Comparison of ENCODE assay signal across 8 cellular contexts in genomic region chr21:38661296-38662223, GRCh38.
DNase-seq lines count a peak whose midpoint lies in the region; ATAC-seq and TF ChIP-seq lines count a peak whose summit lies in the region.

No MANE protein-coding gene starts in this region.

- H3K36me3 ChIP-seq in left ventricle myocardium inferior (no peaks in the 10 kb centered on the region), HAP-1 (replicated peaks) (no peaks in the 10 kb centered on the region)

- no peak overlapping the region for H3K27ac Mint-ChIP-seq in T-helper 1 cell treated with Interleukin-12 subunit alpha and Interleukin-12 subunit beta and Interleukin-4 antibody, amounts not matched to agents 30 μg/mL and 1 μg/mL, for 36 hours
- no peak overlapping the region for H3K27ac Mint-ChIP-seq in activated T-cell treated with anti-CD3 and anti-CD28 coated beads, Interleukin-2, amount 50 U/mL, for 72 hours

- H3K4me1 Mint-ChIP-seq in T-helper 1 cell treated with Interleukin-12 subunit alpha and Interleukin-12 subunit beta and Interleukin-4 antibody, amounts not matched to agents 30 μg/mL and 1 μg/mL, for 36 hours (ENCODE audit: low read depth): peaks cover 4% of the 10 kb centered on the region
- H3K4me1 Mint-ChIP-seq in activated T-cell treated with anti-CD3 and anti-CD28 coated beads, Interleukin-2, amount 50 U/mL, for 72 hours (ENCODE audit: low read depth): peaks cover 11% of the 10 kb centered on the region

- peaks cover 17% of the 10 kb centered on the region for H3K4me1 ChIP-seq in left ventricle myocardium inferior
- H3K4me1 ChIP-seq in HAP-1: no peaks in the 10 kb centered on the region

- intact Hi-C loops in left ventricle myocardium inferior (cut with micrococcal nuclease) (no loop called here), sciatic nerve (cut with DNase I) (no loop called here)

- peak overlapping the region; percentile 37 for H3K4me3 Mint-ChIP-seq in T-helper 1 cell treated with Interleukin-12 subunit alpha and Interleukin-12 subunit beta and Interleukin-4 antibody, amounts not matched to agents 30 μg/mL and 1 μg/mL, for 36 hours
- H3K4me3 Mint-ChIP-seq in activated T-cell treated with anti-CD3 and anti-CD28 coated beads, Interleukin-2, amount 50 U/mL, for 72 hours: peak overlapping the region; percentile 22 to 77

- H3K9me3 ChIP-seq in left ventricle myocardium inferior (replicated peaks) (no peaks in the 10 kb centered on the region), HAP-1 (no peaks in the 10 kb centered on the region)

- H3K27ac ChIP-seq in left ventricle myocardium inferior (replicated peaks): no peak overlapping the region

- peaks cover 64% of the 10 kb centered on the region for H3K27me3 Mint-ChIP-seq in T-helper 1 cell treated with Interleukin-12 subunit alpha and Interleukin-12 subunit beta and Interleukin-4 antibody, amounts not matched to agents 30 μg/mL and 1 μg/mL, for 36 hours (ENCODE audit: low read depth)
- peaks cover 78% of the 10 kb centered on the region for H3K27me3 Mint-ChIP-seq in activated T-cell treated with anti-CD3 and anti-CD28 coated beads, Interleukin-2, amount 50 U/mL, for 72 hours (ENCODE audit: low read depth)

- in situ Hi-C loops in HAP-1 (cut with MboI; ENCODE audit: low sequenced_read_pairs): no loop called here

- peak; percentile 59 to 66 for ATAC-seq in activated T-cell treated with anti-CD3 and anti-CD28 coated beads, Interleukin-2, amount 50 U/mL, for 72 hours (replicated peaks in 1 of 2)
- ATAC-seq in sciatic nerve: peak; percentile 45
- ATAC-seq in HG03135 (IDR thresholded peaks at IDR 0.05; ENCODE audit: unreplicated experiment): no peak

- H3K27me3 ChIP-seq in left ventricle myocardium inferior (ENCODE audit: low read depth) (peaks cover 94% of the 10 kb centered on the region), HAP-1 (ENCODE audit: low read depth) (no peaks in the 10 kb centered on the region)

- H3K4me3 ChIP-seq in left ventricle myocardium inferior: peak overlapping the region; percentile 68
- H3K4me3 ChIP-seq in HAP-1: no peak overlapping the region

- no peaks in the 10 kb centered on the region for H3K9me3 Mint-ChIP-seq in T-helper 1 cell treated with Interleukin-12 subunit alpha and Interleukin-12 subunit beta and Interleukin-4 antibody, amounts not matched to agents 30 μg/mL and 1 μg/mL, for 36 hours
- no peaks in the 10 kb centered on the region for H3K9me3 Mint-ChIP-seq in activated T-cell treated with anti-CD3 and anti-CD28 coated beads, Interleukin-2, amount 50 U/mL, for 72 hours

- TF ChIP-seq CTCF in left ventricle myocardium inferior (IDR thresholded peaks at IDR 0.05; ENCODE audit: borderline replicate concordance): no peak

- H3K36me3 Mint-ChIP-seq in T-helper 1 cell treated with Interleukin-12 subunit alpha and Interleukin-12 subunit beta and Interleukin-4 antibody, amounts not matched to agents 30 μg/mL and 1 μg/mL, for 36 hours (ENCODE audit: low read depth): no peaks in the 10 kb centered on the region
- peaks cover 0 to 2% of the 10 kb centered on the region in 2 donors for H3K36me3 Mint-ChIP-seq in activated T-cell treated with anti-CD3 and anti-CD28 coated beads, Interleukin-2, amount 50 U/mL, for 72 hours (ENCODE audit: insufficient read depth in 2 of 2)

- DNase-seq in T-helper 1 cell (no peak), left ventricle myocardium inferior (peak; percentile 20), sciatic nerve (ENCODE audit: low spot score) (no peak), HAP-1 (ENCODE audit: low spot score in 2 of 2) (no peak), hypothalamus (lab: John Stamatoyannopoulos, UW) (no peak)
- DNase-seq in activated T-cell treated with anti-CD3 and anti-CD28 coated beads, Interleukin-2, amount 50 U/mL, for 72 hours: peak; percentile 14 to 24

Comparison
In these comparisons a context has a peak if more than half of its experiments do, and no peak if none do; other contexts are left out.
1. DNase-seq: peak in activated T-cell treated with anti-CD3 and anti-CD28 coated beads, Interleukin-2, amount 50 U/mL, for 72 hours (2 of 2) and left ventricle myocardium inferior (single experiment); none in T-helper 1 cell (0 of 5), sciatic nerve (single experiment), HAP-1 (0 of 2) and hypothalamus (0 of 51).